Comparison of ENCODE assay signal across 14 cellular contexts in the genomic region with DNA sequence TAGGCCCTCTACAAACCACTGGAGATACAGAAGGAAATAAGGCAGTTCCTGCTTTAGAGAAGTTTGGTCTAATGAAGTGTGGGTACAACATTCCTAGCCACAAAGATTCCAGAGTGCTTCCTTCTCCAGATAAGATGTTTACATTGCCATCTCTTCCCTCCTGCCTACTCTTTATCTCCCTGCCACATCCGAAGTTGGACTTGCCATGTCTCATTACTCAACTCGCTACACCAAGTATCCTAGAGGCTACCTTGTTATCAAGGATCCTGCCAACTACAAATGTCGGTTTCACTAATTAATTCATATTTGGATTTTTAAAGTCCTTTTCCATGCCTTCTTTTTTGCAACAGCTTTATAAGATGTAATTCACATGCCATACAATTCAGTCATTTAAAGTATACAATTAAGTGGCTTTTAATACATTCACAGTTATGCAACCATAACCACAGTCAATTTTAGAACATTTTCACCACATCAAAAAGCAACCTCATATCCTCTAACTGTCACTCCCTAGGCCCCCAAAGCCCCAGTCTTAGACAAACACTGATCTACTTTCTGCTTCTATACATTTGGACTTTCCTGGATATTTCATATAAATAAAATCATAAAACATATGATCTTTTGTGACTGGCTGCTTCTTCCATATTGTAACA. TPM values are rescaled to one million over a fixed set of nuclear protein-coding genes. Genes with fewer than 3 reads are reported as not detected.
DNase-seq lines count a peak whose midpoint lies in the region; ATAC-seq, FAIRE-seq and TF ChIP-seq lines count a peak whose summit lies in the region.
"Had no signal": no experiment of that assay in that cellular context is flagged by ENCODE, and none has a peak within 500 bp of the region (broad histone marks: within the 10 kb centered on the region; RNA-seq: fewer than 3 reads in every experiment).

No MANE protein-coding gene starts in this region.

- H3K36me3 ChIP-seq in DND-41 (ENCODE audit: insufficient read depth, low read length) (no peaks in the 10 kb centered on the region), SU-DHL-6 (ENCODE audit: low read length) (no peaks in the 10 kb centered on the region; the same call in 1 of the 2 replicates), kidney (ENCODE audit: control insufficient read depth in 1 of 2, insufficient read depth in 2 of 2, low read length in 2 of 2) (no peaks in the 10 kb centered on the region)
- H3K36me3 ChIP-seq: SJCRH30 had no signal

- intact Hi-C loops in kidney (cut with DNase I): no loop called here

- H3K27me3 ChIP-seq in DND-41 (ENCODE audit: insufficient read depth, low read length, poor library complexity) (peaks cover 8% of the 10 kb centered on the region), SU-DHL-6 (ENCODE audit: low read length) (no peaks in the 10 kb centered on the region)

- peak overlapping the region in 2 of 5 donors; percentile 0 to 3 for H3K4me3 Mint-ChIP-seq in immature natural killer cell
- H3K4me3 Mint-ChIP-seq: memory B cell had no signal

- H3K4me2 ChIP-seq in DND-41 (ENCODE audit: insufficient read depth, low read length) (peak overlapping the region; percentile 32; the same call in 1 of the 2 replicates), SU-DHL-6 (ENCODE audit: low read depth, low read length, poor library complexity, severe bottlenecking) (peak overlapping the region; percentile 53)

- H3K9me2 ChIP-seq in SU-DHL-6 (replicated peaks; ENCODE audit: insufficient read depth, low read length): no peaks in the 10 kb centered on the region

- H3K4me1 ChIP-seq in DND-41 (ENCODE audit: insufficient read depth, low read length) (peaks cover 19% of the 10 kb centered on the region), kidney (ENCODE audit: control insufficient read depth in 1 of 2, insufficient read depth in 1 of 2, low read depth in 1 of 2, low read length in 2 of 2) (peaks cover 6 to 24% of the 10 kb centered on the region in 2 donors)
- H3K4me1 ChIP-seq: Caco-2, SJCRH30 had no signal

- no peak overlapping the region for H3K4me3 ChIP-seq in DND-41 (ENCODE audit: low read depth in 1 of 2, low read length in 2 of 2)
- peak overlapping the region; percentile 30 for H3K4me3 ChIP-seq in SU-DHL-6 (ENCODE audit: insufficient read depth, low read length, poor library complexity, severe bottlenecking)
- no peak overlapping the region for H3K4me3 ChIP-seq in kidney (ENCODE audit: low read length in 2 of 2)
- H3K4me3 ChIP-seq: SJCRH30, skin epidermis had no signal

- H3K27ac ChIP-seq in DND-41 (ENCODE audit: low read length): no peak overlapping the region; the same call in 1 of the 2 replicates
- H3K27ac ChIP-seq in SU-DHL-6 (ENCODE audit: low read depth, low read length): no peak overlapping the region
- H3K27ac ChIP-seq in kidney (ENCODE audit: low read depth in 2 of 2, low read length in 2 of 2): no peak overlapping the region
- H3K27ac ChIP-seq: SJCRH30, skin epidermis had no signal

- no peak for FAIRE-seq in kidney (lab: Jason Lieb, UNC)

- H3K27ac Mint-ChIP-seq in immature natural killer cell: no peak overlapping the region
- H3K27ac Mint-ChIP-seq: memory B cell had no signal

- H3K36me3 Mint-ChIP-seq in immature natural killer cell: no peaks in the 10 kb centered on the region
- H3K36me3 Mint-ChIP-seq: memory B cell had no signal

- H3K4me1 Mint-ChIP-seq in immature natural killer cell: peaks cover 14 to 17% of the 10 kb centered on the region in 2 donors

- peaks cover 1 to 9% (median 3%) of the 10 kb centered on the region in 3 donors for H3K27me3 Mint-ChIP-seq in immature natural killer cell (ENCODE audit: low read depth in 3 of 3)
- H3K27me3 Mint-ChIP-seq: memory B cell had no signal

- no peaks in the 10 kb centered on the region for H3K9me3 ChIP-seq in DND-41 (ENCODE audit: insufficient read depth, low read length, severe bottlenecking)
- no peaks in the 10 kb centered on the region for H3K9me3 ChIP-seq in SU-DHL-6 (ENCODE audit: insufficient read depth, low read length)
- H3K9me3 ChIP-seq in kidney (ENCODE audit: control insufficient read depth in 1 of 2, low read length in 2 of 2): no peaks in the 10 kb centered on the region
- H3K9me3 ChIP-seq: Caco-2, SJCRH30 had no signal

- H2AFZ ChIP-seq in DND-41 (ENCODE audit: low read depth, low read length): no peak overlapping the region
- H2AFZ ChIP-seq in SU-DHL-6 (ENCODE audit: low read depth, low read length, severe bottlenecking): no peak overlapping the region

- DNase-seq in DND-41 (peak; percentile 53), Kasumi-1 (lab: John Stamatoyannopoulos, UW) (peak; percentile 63 to 69), immature natural killer cell (peak in 2 of 3 donors; percentile 16 to 17), kidney (no peak), SW 1271 (lab: John Stamatoyannopoulos, UW) (no peak)
- DNase-seq: Caco-2, NCI-H82, SJCRH30 had no signal

- H4K20me1 ChIP-seq in DND-41 (ENCODE audit: insufficient read depth, low read length): no peaks in the 10 kb centered on the region
- H4K20me1 ChIP-seq in SU-DHL-6 (ENCODE audit: low read depth, low read length): no peaks in the 10 kb centered on the region

- no peaks in the 10 kb centered on the region for H3F3A ChIP-seq in SU-DHL-6 (ENCODE audit: insufficient read depth)

- H3K79me2 ChIP-seq in DND-41 (ENCODE audit: insufficient read depth, low read length) (no peaks in the 10 kb centered on the region), SU-DHL-6 (ENCODE audit: insufficient read depth, low read length) (no peaks in the 10 kb centered on the region)

- H3K9ac ChIP-seq in DND-41 (ENCODE audit: low read depth, low read length): no peak overlapping the region
- no peak overlapping the region for H3K9ac ChIP-seq in SU-DHL-6 (ENCODE audit: low read length)
- H3K9ac ChIP-seq in kidney (ENCODE audit: low read length in 2 of 2): no peak overlapping the region

- no peaks in the 10 kb centered on the region for H3K9me3 Mint-ChIP-seq in immature natural killer cell
- H3K9me3 Mint-ChIP-seq: memory B cell had no signal

- no peak for TF ChIP-seq CTCF in DND-41 (IDR thresholded peaks at IDR 0.05; ENCODE audit: borderline replicate concordance, extremely low read depth, low read length, poor library complexity, severe bottlenecking)
- no peak for TF ChIP-seq CTCF in SU-DHL-6 (IDR thresholded peaks at IDR 0.05; ENCODE audit: insufficient read depth, low read length, poor library complexity, severe bottlenecking)
- TF ChIP-seq CTCF in kidney (IDR thresholded peaks at IDR 0.05; ENCODE audit: borderline replicate concordance, extremely low read depth, insufficient read depth): no peak

- ATAC-seq in DND-41 (ENCODE audit: insufficient read depth, low read depth) (peak; percentile 99), GM18519 (IDR thresholded peaks at IDR 0.05; ENCODE audit: low FRiP score, unreplicated experiment) (no peak), HG03045 (IDR thresholded peaks at IDR 0.05; ENCODE audit: unreplicated experiment) (no peak)
- ATAC-seq: HCT116 had no signal

RNA-seq across cellular contexts. Expression of gene CSTA, which starts 53.7 kb away (rescaled TPM):
- 1 to 10 TPM in 2 of 3 donors, under 1 TPM in 1; 0.63 to 4.1 (median 1.5) TPM for polyA plus RNA-seq in immature natural killer cell
- 4.6 TPM for total RNA-seq in kidney
- 0.80 TPM for polyA plus RNA-seq in kidney (ENCODE audit: insufficient read depth, low read depth, low replicate concordance)
- total RNA-seq: SJCRH30 had no signal

Comparison
In these comparisons a context has a peak if more than half of its experiments do, and no peak if none do; other contexts are left out.
1. DNase-seq: peak in DND-41 (single experiment), Kasumi-1 (2 of 2) and immature natural killer cell (2 of 3); none in kidney (single experiment) and SW 1271 (0 of 2).